In the genomic region with DNA sequence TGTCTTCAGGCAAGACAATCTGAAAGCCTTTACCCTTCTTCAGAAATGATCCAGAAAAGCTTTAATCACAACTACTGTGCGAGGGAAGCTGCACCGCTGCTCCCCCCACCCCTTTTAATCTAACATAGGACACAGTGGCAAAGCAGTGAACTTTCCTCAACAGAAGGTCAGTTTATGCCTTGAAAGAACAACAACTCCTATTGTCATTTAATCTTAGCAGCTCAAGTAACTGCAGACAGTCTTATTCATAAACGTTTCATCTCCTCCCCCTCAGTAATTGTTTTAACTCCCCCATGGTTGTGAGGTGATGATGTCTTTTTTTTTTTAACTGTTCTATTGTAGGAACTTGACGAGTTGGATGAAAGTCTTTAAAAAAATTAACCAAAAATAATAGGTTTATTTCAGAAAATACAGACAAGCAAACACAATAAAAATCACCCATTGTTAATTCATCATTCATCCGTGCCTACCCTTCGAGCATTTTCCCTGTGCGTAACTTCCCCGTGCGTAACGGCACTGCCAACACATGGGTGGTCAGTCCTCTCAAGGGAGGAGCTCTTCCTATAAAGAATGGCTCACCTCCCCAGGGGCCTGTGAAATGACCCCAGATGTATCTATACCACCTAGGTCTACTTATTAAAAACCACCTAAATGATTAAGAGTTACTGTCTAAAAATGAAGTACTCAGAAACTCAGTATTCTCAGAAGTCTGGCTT, we compare ENCODE assay signal across 8 cellular contexts. TPM values are rescaled to one million over a fixed set of nuclear protein-coding genes. Genes with fewer than 3 reads are reported as not detected.
A peak's percentile ranks its signal among the peaks of the same experiment; 100 is the strongest.
DNase-seq lines count a peak whose midpoint lies in the region; ATAC-seq, FAIRE-seq and TF ChIP-seq lines count a peak whose summit lies in the region.

No MANE protein-coding gene starts in this region.

- intact Hi-C loops in naive thymus-derived CD4-positive, alpha-beta T cell (cut with micrococcal nuclease), result no loop called here

- CTCF ChIA-PET in naive thymus-derived CD4-positive, alpha-beta T cell (lab: Charles Lee), result interaction anchor here (1.2 to 1.5 kb wide), 2 partner anchors 15 to 344 kb away, joined by 3 to 4 read pairs; no protein-coding TSS in a partner anchor

- peak overlapping the region; percentile 15 for H3K27ac ChIP-seq in CD4-positive, CD25-positive, alpha-beta regulatory T cell (ENCODE audit: insufficient read depth, low read length, poor library complexity, severe bottlenecking)
- H3K27ac ChIP-seq in HUES6 (ENCODE audit: low read depth, low read length), result peak overlapping the region; percentile 16; the same call in 1 of the 2 replicates
- no peak overlapping the region for H3K27ac ChIP-seq in astrocyte (ENCODE audit: low read depth, low read length)
- H3K27ac ChIP-seq in naive thymus-derived CD4-positive, alpha-beta T cell (ENCODE audit: low read depth, low read length), result no peak overlapping the region

- no peaks in the 10 kb centered on the region for H3K9me3 ChIP-seq in CD4-positive, CD25-positive, alpha-beta regulatory T cell (ENCODE audit: control insufficient read depth in 2 of 2, low read length in 2 of 2)
- H3K9me3 ChIP-seq in HUES6 (ENCODE audit: control insufficient read depth, insufficient read depth, low read depth, low read length), result no peaks in the 10 kb centered on the region
- H3K9me3 ChIP-seq in astrocyte (ENCODE audit: insufficient read depth, low read depth, low read length), result no peaks in the 10 kb centered on the region
- H3K9me3 ChIP-seq in naive thymus-derived CD4-positive, alpha-beta T cell (ENCODE audit: control insufficient read depth in 2 of 3, low read length in 3 of 3), result no peaks in the 10 kb centered on the region

- no peak for FAIRE-seq in astrocyte (lab: Jason Lieb, UNC)

- no peaks in the 10 kb centered on the region for H3K36me3 Mint-ChIP-seq in CD4-positive, CD25-positive, alpha-beta regulatory T cell
- peaks cover 4% of the 10 kb centered on the region for H3K36me3 Mint-ChIP-seq in astrocyte (ENCODE audit: low read depth, unreplicated experiment)
- peaks cover 0 to 14% (median 4%) of the 10 kb centered on the region in 5 donors for H3K36me3 Mint-ChIP-seq in naive thymus-derived CD4-positive, alpha-beta T cell

- POLR2A ChIA-PET in naive thymus-derived CD4-positive, alpha-beta T cell (lab: Charles Lee), result interaction anchor here (0.6 to 3.0 kb wide), 6 partner anchors 12 to 393 kb away, joined by 3 to 20 read pairs (median 4); a partner anchor contains a TSS

- peak overlapping the region in 2 of 3 donors; percentile 52 to 100 for H3K27ac Mint-ChIP-seq in CD4-positive, CD25-positive, alpha-beta regulatory T cell
- H3K27ac Mint-ChIP-seq in astrocyte (ENCODE audit: unreplicated experiment), result peak overlapping the region; percentile 11
- H3K27ac Mint-ChIP-seq in naive thymus-derived CD4-positive, alpha-beta T cell, result peak overlapping the region; percentile 26 to 99 (median 80)

- H3K4me1 ChIP-seq in CD4-positive, CD25-positive, alpha-beta regulatory T cell (ENCODE audit: control insufficient read depth, insufficient read depth, low read length, poor library complexity, severe bottlenecking), result peaks cover 43% of the 10 kb centered on the region
- peaks cover 58% of the 10 kb centered on the region for H3K4me1 ChIP-seq in HUES6 (ENCODE audit: control insufficient read depth, insufficient read depth, low read length)
- peaks cover 20% of the 10 kb centered on the region for H3K4me1 ChIP-seq in astrocyte (ENCODE audit: insufficient read depth, low read length)
- H3K4me1 ChIP-seq in naive thymus-derived CD4-positive, alpha-beta T cell (ENCODE audit: control insufficient read depth in 2 of 2, insufficient read depth in 2 of 2, low read length in 2 of 2), result peaks cover 17 to 28% of the 10 kb centered on the region in 2 donors

- H3K4me3 Mint-ChIP-seq in CD4-positive, CD25-positive, alpha-beta regulatory T cell, result peak overlapping the region in 2 of 4 donors; percentile 50 to 51
- H3K4me3 Mint-ChIP-seq in astrocyte (ENCODE audit: unreplicated experiment), result peak overlapping the region; percentile 50
- peak overlapping the region in 3 of 10 donors; percentile 4 to 25 (median 16) for H3K4me3 Mint-ChIP-seq in naive thymus-derived CD4-positive, alpha-beta T cell

- no peak overlapping the region for H3K4me2 ChIP-seq in astrocyte (ENCODE audit: low read length)

- H3K4me3 ChIP-seq in CD4-positive, CD25-positive, alpha-beta regulatory T cell (ENCODE audit: low read depth, low read length), result no peak overlapping the region
- peak overlapping the region; percentile 33 for H3K4me3 ChIP-seq in HUES6 (ENCODE audit: low read depth, low read length)
- no peak overlapping the region for H3K4me3 ChIP-seq in astrocyte (ENCODE audit: insufficient read depth, low read depth, low read length)
- H3K4me3 ChIP-seq in naive thymus-derived CD4-positive, alpha-beta T cell (ENCODE audit: low read length), result no peak overlapping the region

- H3K9ac ChIP-seq in HUES6 (ENCODE audit: low read length), result peak overlapping the region; percentile 24
- H3K9ac ChIP-seq in astrocyte (ENCODE audit: low read length), result no peak overlapping the region

- H3K36me3 ChIP-seq in CD4-positive, CD25-positive, alpha-beta regulatory T cell (ENCODE audit: control insufficient read depth, insufficient read depth, low read length), result no peaks in the 10 kb centered on the region
- no peaks in the 10 kb centered on the region for H3K36me3 ChIP-seq in HUES6 (ENCODE audit: control insufficient read depth, insufficient read depth, low read length)
- peaks cover 3% of the 10 kb centered on the region for H3K36me3 ChIP-seq in astrocyte (ENCODE audit: insufficient read depth, low read length)
- no peaks in the 10 kb centered on the region for H3K36me3 ChIP-seq in naive thymus-derived CD4-positive, alpha-beta T cell (ENCODE audit: control insufficient read depth in 2 of 3, insufficient read depth in 3 of 3, low read length in 3 of 3)

- no peak overlapping the region for H2AFZ ChIP-seq in astrocyte (ENCODE audit: low read depth, low read length)

- no peak for DNase-seq in CD4-positive, CD25-positive, alpha-beta regulatory T cell
- DNase-seq in astrocyte (ENCODE audit: low read depth) (no peak), SK-N-DZ (ENCODE audit: low spot score) (no peak)
- no peak for DNase-seq in naive thymus-derived CD4-positive, alpha-beta T cell

- H3K9me3 Mint-ChIP-seq in CD4-positive, CD25-positive, alpha-beta regulatory T cell, result no peaks in the 10 kb centered on the region
- H3K9me3 Mint-ChIP-seq in astrocyte (ENCODE audit: unreplicated experiment), result no peaks in the 10 kb centered on the region
- peaks cover 0 to 3% (median 0%) of the 10 kb centered on the region in 11 donors for H3K9me3 Mint-ChIP-seq in naive thymus-derived CD4-positive, alpha-beta T cell

- no peak for TF ChIP-seq CTCF in astrocyte (IDR thresholded peaks at IDR 0.05; ENCODE audit: insufficient read depth, low read depth, low read length)

- H3K27me3 Mint-ChIP-seq in CD4-positive, CD25-positive, alpha-beta regulatory T cell, result no peaks in the 10 kb centered on the region
- no peaks in the 10 kb centered on the region for H3K27me3 Mint-ChIP-seq in astrocyte (ENCODE audit: low read depth, unreplicated experiment)
- H3K27me3 Mint-ChIP-seq in naive thymus-derived CD4-positive, alpha-beta T cell, result no peaks in the 10 kb centered on the region

- peaks cover 73% of the 10 kb centered on the region for H4K20me1 ChIP-seq in astrocyte (ENCODE audit: insufficient read depth, low read length)

- peaks cover 93% of the 10 kb centered on the region for H3K79me2 ChIP-seq in astrocyte (ENCODE audit: insufficient read depth, low read length)

- H3K27me3 ChIP-seq in CD4-positive, CD25-positive, alpha-beta regulatory T cell (ENCODE audit: control insufficient read depth, insufficient read depth, low read length), result no peaks in the 10 kb centered on the region
- no peaks in the 10 kb centered on the region for H3K27me3 ChIP-seq in HUES6 (ENCODE audit: control insufficient read depth, insufficient read depth, low read length)
- no peaks in the 10 kb centered on the region for H3K27me3 ChIP-seq in astrocyte (ENCODE audit: insufficient read depth, low read length)
- no peaks in the 10 kb centered on the region for H3K27me3 ChIP-seq in naive thymus-derived CD4-positive, alpha-beta T cell (ENCODE audit: control insufficient read depth in 2 of 2, insufficient read depth in 2 of 2, low read length in 2 of 2)

- peaks cover 18 to 63% (median 48%) of the 10 kb centered on the region in 4 donors for H3K4me1 Mint-ChIP-seq in CD4-positive, CD25-positive, alpha-beta regulatory T cell
- H3K4me1 Mint-ChIP-seq in astrocyte (ENCODE audit: low read depth, unreplicated experiment), result peaks cover 45% of the 10 kb centered on the region
- H3K4me1 Mint-ChIP-seq in naive thymus-derived CD4-positive, alpha-beta T cell, result peaks cover 39 to 75% (median 61%) of the 10 kb centered on the region in 7 donors

- no peak for ATAC-seq in CD4-positive, CD25-positive, alpha-beta regulatory T cell (ENCODE audit: low read depth in 2 of 2)
- no peak for ATAC-seq in naive thymus-derived CD4-positive, alpha-beta T cell
- ATAC-seq in HG02610 (IDR thresholded peaks at IDR 0.05; ENCODE audit: unreplicated experiment) (no peak), GM18511 (IDR thresholded peaks at IDR 0.05; ENCODE audit: unreplicated experiment) (no peak), GM18517 (IDR thresholded peaks at IDR 0.05; ENCODE audit: unreplicated experiment) (no peak)

RNA-seq across cellular contexts. Expression of a gene that starts 3.3 kb away (rescaled TPM):
- total RNA-seq in CD4-positive, CD25-positive, alpha-beta regulatory T cell, result 264 TPM
- 100 to 1,000 TPM in 3 of 4 donors, 10 to 100 TPM in 1; 94.6 to 118 (median 108) TPM for polyA plus RNA-seq in CD4-positive, CD25-positive, alpha-beta regulatory T cell
- total RNA-seq in astrocyte, result 275 and 278 TPM in 2 replicates
- total RNA-seq in naive thymus-derived CD4-positive, alpha-beta T cell, result 100 to 1,000 TPM; 206 to 408 (median 237) TPM
- 100 to 1,000 TPM; 101 to 167 TPM for polyA plus RNA-seq in naive thymus-derived CD4-positive, alpha-beta T cell
- 65.1 and 71.4 TPM in 2 replicates for polyA plus RNA-seq in SK-N-DZ (2014; cell fraction: cytosol; rRNA removed)
- 61.7 and 115 TPM in 2 replicates for polyA plus RNA-seq in SK-N-DZ (2014; cell fraction: nucleus; rRNA removed)

RNA-seq across cellular contexts. Expression of a gene that starts 43.7 kb away (rescaled TPM):
- total RNA-seq in CD4-positive, CD25-positive, alpha-beta regulatory T cell, result not detected
- not detected for polyA plus RNA-seq in CD4-positive, CD25-positive, alpha-beta regulatory T cell
- 0.20 and 0.24 TPM in 2 replicates for total RNA-seq in astrocyte
- total RNA-seq in naive thymus-derived CD4-positive, alpha-beta T cell, result not detected
- not detected for polyA plus RNA-seq in naive thymus-derived CD4-positive, alpha-beta T cell
- 17.1 and 20.2 TPM in 2 replicates for polyA plus RNA-seq in SK-N-DZ (2014; cell fraction: cytosol; rRNA removed)
- 14.2 and 16.4 TPM in 2 replicates for polyA plus RNA-seq in SK-N-DZ (2014; cell fraction: nucleus; rRNA removed)

RNA-seq across cellular contexts. Expression of a gene that starts 52.8 kb away (rescaled TPM):
- 91.7 TPM for total RNA-seq in CD4-positive, CD25-positive, alpha-beta regulatory T cell
- 10 to 100 TPM in 3 of 4 donors, 1 to 10 TPM in 1; 9.5 to 18.5 (median 12.4) TPM for polyA plus RNA-seq in CD4-positive, CD25-positive, alpha-beta regulatory T cell
- 85.3 and 85.4 TPM in 2 replicates for total RNA-seq in astrocyte
- 100 to 1,000 TPM in 3 of 5 experiments, 10 to 100 TPM in 2; 63.2 to 117 (median 106) TPM for total RNA-seq in naive thymus-derived CD4-positive, alpha-beta T cell
- 10 to 100 TPM in 1 of 2 donors, 1 to 10 TPM in 1; 9.1 to 11.4 TPM for polyA plus RNA-seq in naive thymus-derived CD4-positive, alpha-beta T cell
- polyA plus RNA-seq in SK-N-DZ (2014; cell fraction: cytosol; rRNA removed), result 68.2 and 69.0 TPM in 2 replicates
- 74.3 and 89.7 TPM in 2 replicates for polyA plus RNA-seq in SK-N-DZ (2014; cell fraction: nucleus; rRNA removed)

Comparison
In these comparisons a context has a peak if more than half of its experiments do, and no peak if none do; other contexts are left out.
1. H3K27ac ChIP-seq: peak in CD4-positive, CD25-positive, alpha-beta regulatory T cell (single experiment) and HUES6 (single experiment); none in astrocyte (single experiment) and naive thymus-derived CD4-positive, alpha-beta T cell (single experiment).
2. H3K27ac Mint-ChIP-seq: peak in every context shown above with its lines; median percentile 80 in naive thymus-derived CD4-positive, alpha-beta T cell; 76 in CD4-positive, CD25-positive, alpha-beta regulatory T cell; 11 in astrocyte.